Comparison of ENCODE assay signal across 1 cellular context in the genomic region with DNA sequence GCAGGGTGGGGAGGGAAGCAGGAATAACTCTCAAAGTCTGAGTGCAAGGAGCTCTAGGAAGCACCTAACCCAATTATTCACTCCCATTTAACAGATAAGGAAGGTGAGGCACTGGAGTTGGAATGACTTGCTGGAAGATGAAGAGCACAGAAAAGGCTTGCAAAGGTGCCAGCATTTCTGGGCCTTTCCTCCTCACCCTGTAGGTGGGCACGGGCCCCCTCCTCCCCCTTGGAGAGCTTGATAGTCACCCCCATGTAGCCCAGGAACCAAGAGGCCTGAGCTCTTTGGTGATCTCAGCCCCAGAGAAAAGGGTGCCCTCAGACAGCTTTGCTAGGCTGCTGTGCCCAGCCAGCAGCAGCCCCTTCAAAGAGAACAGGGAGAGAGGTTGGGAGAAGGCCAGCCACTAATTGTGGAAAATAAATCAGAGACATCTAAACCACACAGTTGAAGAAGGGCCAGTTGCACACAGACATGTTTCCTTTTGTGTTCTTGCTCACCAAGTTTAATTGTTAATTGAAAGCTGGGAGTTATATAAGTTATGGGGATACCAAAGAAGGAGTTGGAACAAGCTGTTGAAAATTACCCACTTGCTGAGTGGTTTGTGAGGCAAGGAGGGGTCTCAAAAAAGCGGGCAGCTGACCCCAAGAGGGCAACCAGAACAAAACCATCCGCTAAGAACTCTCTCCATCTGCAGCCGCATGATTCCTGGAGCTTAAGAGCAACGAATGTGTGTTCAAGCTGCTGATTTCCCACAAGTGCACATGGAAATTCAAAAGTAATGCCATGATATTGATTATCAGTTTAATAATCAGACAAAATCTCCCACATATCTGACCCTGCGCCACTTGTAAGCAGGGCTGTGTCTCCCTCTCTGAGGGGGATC.
TF ChIP-seq lines count a peak whose summit lies in the region.

No MANE protein-coding gene starts in this region.

TF ChIP-seq in H1, 55 proteins besides CTCF, POLR2A, EP300 and RAD21 (continued from another document):
- TF ChIP-seq, protein P1, sequence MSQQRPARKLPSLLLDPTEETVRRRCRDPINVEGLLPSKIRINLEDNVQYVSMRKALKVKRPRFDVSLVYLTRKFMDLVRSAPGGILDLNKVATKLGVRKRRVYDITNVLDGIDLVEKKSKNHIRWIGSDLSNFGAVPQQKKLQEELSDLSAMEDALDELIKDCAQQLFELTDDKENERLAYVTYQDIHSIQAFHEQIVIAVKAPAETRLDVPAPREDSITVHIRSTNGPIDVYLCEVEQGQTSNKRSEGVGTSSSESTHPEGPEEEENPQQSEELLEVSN (IDR thresholded peaks at IDR 0.05) = no peak
- TF ChIP-seq CBX8 (IDR thresholded peaks at IDR 0.05; ENCODE audit: borderline replicate concordance, low read depth, low read length) (no peak), TCF12 (IDR thresholded peaks at IDR 0.05; ENCODE audit: low read depth, low read length) (no peak), KDM1A (IDR thresholded peaks at IDR 0.05; ENCODE audit: borderline replicate concordance, low read length) (peak; percentile 18; the same call in 1 of the 2 replicates), TAF7 (optimal IDR thresholded peaks at IDR 0.05; ENCODE audit: borderline replicate concordance, low read depth, low read length) (no peak)
- TF ChIP-seq, protein P2, sequence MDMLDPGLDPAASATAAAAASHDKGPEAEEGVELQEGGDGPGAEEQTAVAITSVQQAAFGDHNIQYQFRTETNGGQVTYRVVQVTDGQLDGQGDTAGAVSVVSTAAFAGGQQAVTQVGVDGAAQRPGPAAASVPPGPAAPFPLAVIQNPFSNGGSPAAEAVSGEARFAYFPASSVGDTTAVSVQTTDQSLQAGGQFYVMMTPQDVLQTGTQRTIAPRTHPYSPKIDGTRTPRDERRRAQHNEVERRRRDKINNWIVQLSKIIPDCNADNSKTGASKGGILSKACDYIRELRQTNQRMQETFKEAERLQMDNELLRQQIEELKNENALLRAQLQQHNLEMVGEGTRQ (IDR thresholded peaks at IDR 0.05; ENCODE audit: low read length) = no peak
